Comparison of ENCODE assay signal across 9 cellular contexts in the genomic region with DNA sequence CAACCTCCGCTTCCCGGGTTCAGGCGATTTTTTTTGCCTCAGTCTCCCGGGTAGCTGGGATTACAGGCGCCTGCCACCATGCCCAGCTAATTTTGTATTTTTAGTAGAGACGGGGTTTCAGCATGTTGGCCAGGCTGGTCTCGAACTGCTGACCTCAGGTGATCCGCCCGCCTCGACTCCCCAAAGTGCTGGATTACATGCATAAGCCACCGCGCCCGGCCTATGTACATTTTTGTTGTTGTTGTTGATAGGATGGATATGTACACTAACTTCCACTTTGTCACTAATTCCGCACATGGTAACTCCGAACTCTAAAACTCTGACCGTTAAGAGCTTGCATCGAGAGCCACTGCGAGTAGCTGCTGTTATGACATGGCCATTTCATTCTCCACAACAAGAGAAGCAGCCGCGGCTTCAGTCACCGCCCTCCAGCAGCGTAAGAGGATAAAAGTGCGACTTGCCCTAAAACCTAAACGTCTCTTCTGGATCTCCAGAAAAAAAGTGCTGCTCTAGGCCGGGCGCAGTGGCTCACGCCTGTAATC. TPM values are rescaled to one million over a fixed set of nuclear protein-coding genes. Genes with fewer than 3 reads are reported as not detected.
A peak's percentile ranks its signal among the peaks of the same experiment; 100 is the strongest.
DNase-seq lines count a peak whose midpoint lies in the region; FAIRE-seq and TF ChIP-seq lines count a peak whose summit lies in the region.
"Had no signal": no experiment of that assay in that cellular context is flagged by ENCODE, and none has a peak within 500 bp of the region (broad histone marks: within the 10 kb centered on the region; RNA-seq: fewer than 3 reads in every experiment).

No MANE protein-coding gene starts in this region.

- H3K9ac ChIP-seq in kidney (ENCODE audit: low read length in 2 of 2) = no peak overlapping the region

- H3K27me3 ChIP-seq in suprapubic skin = no peaks in the 10 kb centered on the region

- CTCF ChIA-PET in activated CD4-positive, alpha-beta T cell treated with anti-CD3 and anti-CD28 coated beads, Interleukin-2, amount 10 ng/mL, durations not matched to agents 7 days and 5 days (lab: Charles Lee) = interaction anchor here (0.6 to 1.0 kb wide), 4 partner anchors 8 to 31 kb away, joined by 3 to 5 read pairs (median 4); a partner anchor contains a TSS
- CTCF ChIA-PET in activated CD4-positive, alpha-beta memory T cell treated with anti-CD3 and anti-CD28 coated beads, Interleukin-2, amount 10 ng/mL, durations not matched to agents 7 days and 5 days (lab: Charles Lee) = interaction anchor here (0.5 to 5.5 kb wide), 3 partner anchors 10 to 63 kb away, joined by 3 to 42 read pairs (median 16); a partner anchor contains a TSS

- DNase-seq in activated CD4-positive, alpha-beta T cell treated with anti-CD3 and anti-CD28 coated beads, Interleukin-2, amount 10 ng/mL, durations not matched to agents 7 days and 5 days = no peak
- no peak for DNase-seq in activated CD4-positive, alpha-beta T cell treated with anti-CD3 and anti-CD28 coated beads, Interleukin-2, amount 50 U/mL, for 4 hours
- no peak for DNase-seq in activated CD4-positive, alpha-beta memory T cell treated with anti-CD3 and anti-CD28 coated beads, Interleukin-2, amount 10 ng/mL, durations not matched to agents 7 days and 5 days
- DNase-seq in kidney = no peak
- no peak for DNase-seq in suprapubic skin (ENCODE audit: low spot score in 2 of 2)
- DNase-seq in NCI-H2081 (lab: John Stamatoyannopoulos, UW) = no peak
- no peak for DNase-seq in GM19239 (ENCODE audit: insufficient read length, low spot score)
- no peak for DNase-seq in kidney tubule cell (ENCODE audit: low spot score)

- POLR2A ChIA-PET in activated CD4-positive, alpha-beta T cell treated with anti-CD3 and anti-CD28 coated beads, Interleukin-2, amount 10 ng/mL, durations not matched to agents 7 days and 5 days (lab: Charles Lee) = no interaction called here
- POLR2A ChIA-PET in activated CD4-positive, alpha-beta memory T cell treated with anti-CD3 and anti-CD28 coated beads, Interleukin-2, amount 10 ng/mL, durations not matched to agents 7 days and 5 days (lab: Charles Lee) = interaction anchor here (1.1 to 6.9 kb wide), 6 partner anchors 8 to 57 kb away, joined by 3 to 47 read pairs (median 7); a partner anchor contains a TSS

- TF ChIP-seq CTCF in kidney (IDR thresholded peaks at IDR 0.05; ENCODE audit: borderline replicate concordance, extremely low read depth, insufficient read depth) (no peak), suprapubic skin (IDR thresholded peaks at IDR 0.05) (no peak)

- no peaks in the 10 kb centered on the region for H3K9me3 Mint-ChIP-seq in activated CD4-positive, alpha-beta T cell treated with anti-CD3 and anti-CD28 coated beads, Interleukin-2, amount 10 ng/mL, durations not matched to agents 7 days and 5 days
- no peaks in the 10 kb centered on the region for H3K9me3 Mint-ChIP-seq in activated CD4-positive, alpha-beta memory T cell treated with anti-CD3 and anti-CD28 coated beads, Interleukin-2, amount 10 ng/mL, durations not matched to agents 7 days and 5 days

- H3K4me3 Mint-ChIP-seq in activated CD4-positive, alpha-beta T cell treated with anti-CD3 and anti-CD28 coated beads, Interleukin-2, amount 10 ng/mL, durations not matched to agents 7 days and 5 days = peak overlapping the region; percentile 91
- H3K4me3 Mint-ChIP-seq in activated CD4-positive, alpha-beta memory T cell treated with anti-CD3 and anti-CD28 coated beads, Interleukin-2, amount 10 ng/mL, durations not matched to agents 7 days and 5 days = peak overlapping the region; percentile 86

- intact Hi-C loops in kidney (cut with DNase I) = no loop called here

- FAIRE-seq in kidney (lab: Jason Lieb, UNC) = no peak
- FAIRE-seq in GM19239 (lab: Jason Lieb, UNC) = no peak

- peaks cover 0 to 10% of the 10 kb centered on the region in 2 donors for H3K4me1 ChIP-seq in kidney (ENCODE audit: control insufficient read depth in 1 of 2, insufficient read depth in 1 of 2, low read depth in 1 of 2, low read length in 2 of 2)
- peaks cover 17% of the 10 kb centered on the region for H3K4me1 ChIP-seq in suprapubic skin

- H3K36me3 Mint-ChIP-seq in activated CD4-positive, alpha-beta T cell treated with anti-CD3 and anti-CD28 coated beads, Interleukin-2, amount 10 ng/mL, durations not matched to agents 7 days and 5 days (ENCODE audit: low read depth) = peaks cover 33% of the 10 kb centered on the region
- H3K36me3 Mint-ChIP-seq in activated CD4-positive, alpha-beta memory T cell treated with anti-CD3 and anti-CD28 coated beads, Interleukin-2, amount 10 ng/mL, durations not matched to agents 7 days and 5 days (ENCODE audit: low read depth) = peaks cover 43% of the 10 kb centered on the region

- H3K36me3 ChIP-seq in kidney (ENCODE audit: control insufficient read depth in 1 of 2, insufficient read depth in 2 of 2, low read length in 2 of 2) = peaks cover 8 to 24% of the 10 kb centered on the region in 2 donors
- H3K36me3 ChIP-seq in suprapubic skin = peaks cover 29% of the 10 kb centered on the region

- H3K27ac ChIP-seq in kidney (ENCODE audit: low read depth in 2 of 2, low read length in 2 of 2) = no peak overlapping the region
- H3K27ac ChIP-seq in suprapubic skin = no peak overlapping the region

- H3K27me3 Mint-ChIP-seq in activated CD4-positive, alpha-beta T cell treated with anti-CD3 and anti-CD28 coated beads, Interleukin-2, amount 10 ng/mL, durations not matched to agents 7 days and 5 days = no peaks in the 10 kb centered on the region
- no peaks in the 10 kb centered on the region for H3K27me3 Mint-ChIP-seq in activated CD4-positive, alpha-beta memory T cell treated with anti-CD3 and anti-CD28 coated beads, Interleukin-2, amount 10 ng/mL, durations not matched to agents 7 days and 5 days

- TF ChIP-seq POLR2A in suprapubic skin (IDR thresholded peaks at IDR 0.05) = no peak

- TF ChIP-seq EP300 in suprapubic skin (IDR thresholded peaks at IDR 0.05) = no peak

- H3K9me3 ChIP-seq in kidney (ENCODE audit: control insufficient read depth in 1 of 2, low read length in 2 of 2) = no peaks in the 10 kb centered on the region
- no peaks in the 10 kb centered on the region for H3K9me3 ChIP-seq in suprapubic skin

- H3K4me3 ChIP-seq in kidney (ENCODE audit: low read length in 2 of 2) = peak overlapping the region; percentile 90 to 99
- peak overlapping the region; percentile 80 for H3K4me3 ChIP-seq in suprapubic skin

- H3K27ac Mint-ChIP-seq in activated CD4-positive, alpha-beta T cell treated with anti-CD3 and anti-CD28 coated beads, Interleukin-2, amount 10 ng/mL, durations not matched to agents 7 days and 5 days = peak overlapping the region; percentile 91
- peak overlapping the region; percentile 78 for H3K27ac Mint-ChIP-seq in activated CD4-positive, alpha-beta memory T cell treated with anti-CD3 and anti-CD28 coated beads, Interleukin-2, amount 10 ng/mL, durations not matched to agents 7 days and 5 days

- 86% methylated on average over 27 of the region's 27 CpGs for WGBS in suprapubic skin

- peaks cover 34% of the 10 kb centered on the region for H3K4me1 Mint-ChIP-seq in activated CD4-positive, alpha-beta T cell treated with anti-CD3 and anti-CD28 coated beads, Interleukin-2, amount 10 ng/mL, durations not matched to agents 7 days and 5 days
- H3K4me1 Mint-ChIP-seq in activated CD4-positive, alpha-beta memory T cell treated with anti-CD3 and anti-CD28 coated beads, Interleukin-2, amount 10 ng/mL, durations not matched to agents 7 days and 5 days = peaks cover 38% of the 10 kb centered on the region

RNA-seq across cellular contexts. Expression of a gene that starts 0.7 kb away (rescaled TPM):
- total RNA-seq in activated CD4-positive, alpha-beta T cell treated with anti-CD3 and anti-CD28 coated beads, Interleukin-2, amount 10 ng/mL, durations not matched to agents 7 days and 5 days = 100 to 1,000 TPM; 214 to 247 TPM
- total RNA-seq in activated CD4-positive, alpha-beta memory T cell treated with anti-CD3 and anti-CD28 coated beads, Interleukin-2, amount 10 ng/mL, durations not matched to agents 7 days and 5 days = 100 to 1,000 TPM; 262 to 282 TPM
- total RNA-seq in kidney (158 TPM), suprapubic skin (100 to 1,000 TPM in 1 of 4 donors, 10 to 100 TPM in 3; 55.7 to 203 (median 79.7) TPM)
- polyA plus RNA-seq in kidney (ENCODE audit: insufficient read depth, low read depth, low replicate concordance) = 62.8 TPM

RNA-seq across cellular contexts. Expression of a gene that starts 7.5 kb away (rescaled TPM):
- total RNA-seq in activated CD4-positive, alpha-beta T cell treated with anti-CD3 and anti-CD28 coated beads, Interleukin-2, amount 10 ng/mL, durations not matched to agents 7 days and 5 days = 100 to 1,000 TPM; 218 to 259 TPM
- total RNA-seq in activated CD4-positive, alpha-beta memory T cell treated with anti-CD3 and anti-CD28 coated beads, Interleukin-2, amount 10 ng/mL, durations not matched to agents 7 days and 5 days = 100 to 1,000 TPM; 171 to 188 TPM
- total RNA-seq in kidney (18.1 TPM), suprapubic skin (1 to 10 TPM; 5.4 to 7.4 (median 5.9) TPM)
- 3.8 TPM for polyA plus RNA-seq in kidney (ENCODE audit: insufficient read depth, low read depth, low replicate concordance)

RNA-seq across cellular contexts. Expression of a gene that starts 27.5 kb away (rescaled TPM):
- total RNA-seq in activated CD4-positive, alpha-beta T cell treated with anti-CD3 and anti-CD28 coated beads, Interleukin-2, amount 10 ng/mL, durations not matched to agents 7 days and 5 days = under 1 TPM; 0.52 to 0.94 TPM
- total RNA-seq in activated CD4-positive, alpha-beta memory T cell treated with anti-CD3 and anti-CD28 coated beads, Interleukin-2, amount 10 ng/mL, durations not matched to agents 7 days and 5 days = under 1 TPM; 0.30 to 0.48 TPM
- 2.8 TPM for total RNA-seq in kidney
- 1.4 TPM for polyA plus RNA-seq in kidney (ENCODE audit: insufficient read depth, low read depth, low replicate concordance)
- 1 to 10 TPM in 2 of 4 donors, under 1 TPM in 1, not detected in 1; 0.51 to 2.9 (median 2.0) TPM for total RNA-seq in suprapubic skin

RNA-seq across cellular contexts. Expression of a gene that starts 32.0 kb away (rescaled TPM):
- not detected for total RNA-seq in activated CD4-positive, alpha-beta T cell treated with anti-CD3 and anti-CD28 coated beads, Interleukin-2, amount 10 ng/mL, durations not matched to agents 7 days and 5 days
- total RNA-seq in activated CD4-positive, alpha-beta memory T cell treated with anti-CD3 and anti-CD28 coated beads, Interleukin-2, amount 10 ng/mL, durations not matched to agents 7 days and 5 days = under 1 TPM in 1 of 2 experiments, not detected in 1; 0.08 TPM
- total RNA-seq in kidney (0.19 TPM), suprapubic skin (under 1 TPM in 1 of 4 donors, not detected in 3; 0.56 TPM)
- 0.30 TPM for polyA plus RNA-seq in kidney (ENCODE audit: insufficient read depth, low read depth, low replicate concordance)
- polyA plus RNA-seq: lung had no signal

RNA-seq across cellular contexts. Expression of a gene that starts 33.2 kb away (rescaled TPM):
- total RNA-seq in activated CD4-positive, alpha-beta T cell treated with anti-CD3 and anti-CD28 coated beads, Interleukin-2, amount 10 ng/mL, durations not matched to agents 7 days and 5 days = 10 to 100 TPM; 10.5 to 11.4 TPM
- total RNA-seq in activated CD4-positive, alpha-beta memory T cell treated with anti-CD3 and anti-CD28 coated beads, Interleukin-2, amount 10 ng/mL, durations not matched to agents 7 days and 5 days = 10 to 100 TPM; 19.1 to 22.7 TPM
- total RNA-seq in kidney = 34.1 TPM
- polyA plus RNA-seq in kidney (ENCODE audit: insufficient read depth, low read depth, low replicate concordance) = 83.1 TPM
- 10 to 100 TPM in 3 of 4 donors, 1 to 10 TPM in 1; 8.1 to 33.6 (median 14.4) TPM for total RNA-seq in suprapubic skin
